Comparison of ENCODE assay signal across 8 cellular contexts in the genomic region with DNA sequence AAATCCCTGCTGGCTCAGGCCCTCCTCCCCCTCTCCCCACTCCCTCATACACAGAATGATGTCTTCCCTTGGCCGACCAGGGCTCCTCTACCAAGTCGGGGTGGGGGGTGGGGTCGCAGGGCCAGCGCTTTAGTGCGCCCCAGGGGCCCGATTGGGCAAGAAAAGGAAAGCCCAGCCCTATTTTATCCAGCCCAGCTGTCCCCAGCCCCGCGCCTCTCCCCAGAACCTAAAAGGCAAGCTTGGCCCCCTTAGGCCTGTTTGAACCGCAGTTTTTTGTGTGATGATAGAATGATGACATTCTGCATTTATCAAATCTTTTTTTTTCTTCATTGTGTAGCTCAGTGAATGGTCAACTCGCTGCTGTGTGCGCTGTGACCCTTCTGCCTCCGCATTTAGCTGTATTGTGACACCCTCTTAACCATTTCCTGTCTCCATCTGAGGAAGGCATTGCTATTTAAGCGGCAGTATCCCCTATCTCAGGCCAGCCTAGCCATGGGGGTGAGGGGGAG.
DNase-seq lines count a peak whose midpoint lies in the region; ATAC-seq, FAIRE-seq and TF ChIP-seq lines count a peak whose summit lies in the region.

No MANE protein-coding gene starts in this region.

- peak overlapping the region; percentile 75 for H3K18ac ChIP-seq in H1 (ENCODE audit: extremely low read depth, low read length)

- POLR2A ChIA-PET in H1 (lab: Charles Lee; ENCODE audit: partially characterized antibody): interaction anchor here (0.7 to 4.8 kb wide), 14 partner anchors 9 to 194 kb away, joined by 3 to 24 read pairs (median 4); a partner anchor contains a TSS

- TF ChIP-seq POLR2A in H1 (IDR thresholded peaks at IDR 0.05; ENCODE audit: control extremely low read depth in 1 of 2, low read depth in 2 of 2, low read length in 2 of 2): peak in 1 of 2 experiments; percentile 49; a peak in 1 of 3 replicates

- H3K23me2 ChIP-seq in H1 (ENCODE audit: low read depth, low read length): peaks cover 14% of the 10 kb centered on the region

- no peak overlapping the region for H4K8ac ChIP-seq in H1 (ENCODE audit: extremely low read depth, insufficient read depth, low read length)

- H3K9me3 Mint-ChIP-seq in neural crest cell: no peaks in the 10 kb centered on the region

- H3K27ac ChIP-seq in H1 (ENCODE audit: low read depth, low read length): 0 out of 2 replicates have a peak overlapping the region, but pooled peaks have one; percentile 5

- H3K27me3 Mint-ChIP-seq in neural crest cell (ENCODE audit: low read depth): peaks cover 14% of the 10 kb centered on the region

- H2AK5ac ChIP-seq in H1 (ENCODE audit: low read depth, low read length): no peak overlapping the region

- no peak overlapping the region for H2BK12ac ChIP-seq in H1 (ENCODE audit: low read depth, low read length)

- H3K56ac ChIP-seq in H1 (replicated peaks; ENCODE audit: insufficient read length, low read depth, low read length): no peak overlapping the region

- H2BK120ac ChIP-seq in H1 (replicated peaks; ENCODE audit: low read depth, low read length): no peak overlapping the region

- H2BK20ac ChIP-seq in H1 (ENCODE audit: low read length): no peak overlapping the region

- in situ Hi-C loops in G401 (cut with HindIII; ENCODE audit: low sequenced_read_pairs): no loop called here

- peak; percentile 53 for DNase-seq in G401 (ENCODE audit: low spot score)
- peak; percentile 62 for DNase-seq in NOMO-1 treated with DMSO at 0.1 percent for 48 hours (lab: John Stamatoyannopoulos, UW; ENCODE audit: unreplicated experiment)
- peak in 1 of 2 experiments; percentile 62 for DNase-seq in H1 (ENCODE audit: low read depth in 1 of 2, low spot score in 2 of 2)
- DNase-seq in neural crest cell (ENCODE audit: low read depth, low spot score): peak; percentile 28
- DNase-seq in kidney glomerular epithelial cell (lab: John Stamatoyannopoulos, UW): no peak

- H3K79me1 ChIP-seq in H1 (ENCODE audit: low read depth, low read length): peaks cover 3% of the 10 kb centered on the region; the same call in 1 of the 2 replicates

- H4K5ac ChIP-seq in H1 (ENCODE audit: insufficient read length, low read depth, low read length): no peak overlapping the region

- peak overlapping the region; percentile 97 for H3K4me3 Mint-ChIP-seq in neural crest cell

- no peaks in the 10 kb centered on the region for H3K9me3 ChIP-seq in H1 (ENCODE audit: insufficient read depth in 2 of 2, low read depth in 1 of 2, low read length in 1 of 2)

- no peak overlapping the region for H3K23ac ChIP-seq in H1 (ENCODE audit: insufficient read length)

- 0% methylated on average over 13 of the region's 13 CpGs; no CpG with 5 or more reads in 1 of the 2 experiments for WGBS in H1 (ENCODE audit: extremely low coverage in 1 of 2, insufficient coverage in 1 of 2, insufficient read length in 1 of 2, insufficient replicate concordance in 2 of 2, low coverage in 1 of 2, low lambda C conversion rate in 2 of 2, missing lambda C conversion rate in 1 of 2), 2 experiments

- no peak overlapping the region for H3K14ac ChIP-seq in H1 (ENCODE audit: insufficient read length)

- peak overlapping the region in 1 of 4 experiments; percentile 52; a peak in 3 of 7 replicates for H3K9ac ChIP-seq in H1 (replicated peaks in 1 of 4; ENCODE audit: extremely low read depth in 1 of 4, low read depth in 3 of 4, low read length in 3 of 4)

- peak in 1 of 2 experiments; percentile 75; a peak in 1 of 3 replicates for TF ChIP-seq EP300 in H1 (IDR thresholded peaks at IDR 0.05; ENCODE audit: borderline replicate concordance in 1 of 2, low read depth in 2 of 2, low read length in 2 of 2)

- H3K36me3 Mint-ChIP-seq in neural crest cell (ENCODE audit: low read depth): peaks cover 2% of the 10 kb centered on the region

- H4K91ac ChIP-seq in H1 (replicated peaks; ENCODE audit: insufficient read length, low read length): no peak overlapping the region

- FAIRE-seq in H1 (lab: Jason Lieb, UNC): peak; percentile 81

- CTCF ChIA-PET in H1 (lab: Charles Lee; ENCODE audit: partially characterized antibody): interaction anchor here (0.6 to 19.4 kb wide), 13 partner anchors 17 to 311 kb away, joined by 3 to 196 read pairs (median 3); a partner anchor contains a TSS

- H3K4me3 ChIP-seq in H1 (ENCODE audit: extremely low read depth in 1 of 4, insufficient read depth in 2 of 4, low read depth in 3 of 4, low read length in 4 of 4): peak overlapping the region; percentile 67 to 89 (median 75)

- H3K36me3 ChIP-seq in H1 (ENCODE audit: control insufficient read depth in 2 of 4, insufficient read depth in 4 of 4, low read length in 3 of 4): no peaks in the 10 kb centered on the region

- H2AFZ ChIP-seq in H1 (ENCODE audit: low read length): peak overlapping the region; percentile 10; the same call in 1 of the 2 replicates

- ATAC-seq in GM19455 (IDR thresholded peaks at IDR 0.05; ENCODE audit: unreplicated experiment) (no peak), HG03565 (IDR thresholded peaks at IDR 0.05; ENCODE audit: unreplicated experiment) (no peak), GM21447 (IDR thresholded peaks at IDR 0.05; ENCODE audit: unreplicated experiment) (no peak)

- H2BK15ac ChIP-seq in H1 (ENCODE audit: low read length): no peak overlapping the region

- peak overlapping the region; percentile 76; the same call in 1 of the 2 replicates for H2BK5ac ChIP-seq in H1 (ENCODE audit: low read depth, low read length)

- TF ChIP-seq CTCF in H1 (IDR thresholded peaks at IDR 0.05; ENCODE audit: control extremely low read depth in 1 of 3, insufficient read depth in 1 of 3, low read depth in 1 of 3, low read length in 3 of 3) (no peak), neural crest cell (conservative IDR thresholded peaks at IDR 0.05) (no peak)

- peaks cover 0 to 22% (median 14%) of the 10 kb centered on the region in 4 experiments; a peak in 5 of 7 replicates for H3K27me3 ChIP-seq in H1 (replicated peaks in 1 of 4; ENCODE audit: control insufficient read depth in 3 of 4, extremely low read depth in 1 of 4, insufficient read depth in 3 of 4, low read length in 3 of 4)

- H3K4ac ChIP-seq in H1 (replicated peaks; ENCODE audit: insufficient read length, low read depth, low read length): no peak overlapping the region

- H3K4me1 Mint-ChIP-seq in neural crest cell: peaks cover 72% of the 10 kb centered on the region

- no peaks in the 10 kb centered on the region for H4K20me1 ChIP-seq in H1 (replicated peaks in 1 of 2; ENCODE audit: control insufficient read depth in 1 of 2, insufficient read depth in 2 of 2, low read length in 2 of 2)

- TF ChIP-seq RAD21 in H1 (IDR thresholded peaks at IDR 0.05 in 1 of 2, conservative IDR thresholded peaks at IDR 0.05 in 1 of 2; ENCODE audit: low read depth in 2 of 2, low read length in 2 of 2): peak in 1 of 2 experiments; percentile 5; a peak in 1 of 4 replicates

- H3K4me1 ChIP-seq in H1 (replicated peaks in 1 of 4; ENCODE audit: control insufficient read depth in 3 of 4, insufficient read depth in 4 of 4, low read length in 3 of 4): peaks cover 6 to 28% (median 16%) of the 10 kb centered on the region in 4 experiments

- H3K4me2 ChIP-seq in H1 (ENCODE audit: insufficient read depth in 1 of 2, low read depth in 2 of 2, low read length in 2 of 2): peak overlapping the region; percentile 97 to 100

- H3K27ac Mint-ChIP-seq in neural crest cell (ENCODE audit: unreplicated experiment): peak overlapping the region; percentile 98

- peaks cover 0 to 36% of the 10 kb centered on the region in 2 experiments; a peak in 3 of 4 replicates for H3K79me2 ChIP-seq in H1 (ENCODE audit: control insufficient read depth in 1 of 2, insufficient read depth in 2 of 2, low read length in 2 of 2)

TF ChIP-seq in H1, 55 proteins besides CTCF, POLR2A, EP300 and RAD21 (continues in another document):
- TF ChIP-seq BRCA1 (IDR thresholded peaks at IDR 0.05; ENCODE audit: low read depth, low read length): no peak
- TF ChIP-seq FOSL1 (IDR thresholded peaks at IDR 0.05; ENCODE audit: insufficient read depth, low read depth, low read length): no peak
- TF ChIP-seq NRF1 (IDR thresholded peaks at IDR 0.05; ENCODE audit: low read depth, low read length): no peak
- TF ChIP-seq HDAC2 (IDR thresholded peaks at IDR 0.05; ENCODE audit: borderline replicate concordance in 1 of 2, low read depth in 2 of 2, low read length in 2 of 2): peak in 1 of 2 experiments; percentile 56; a peak in 1 of 4 replicates
- TF ChIP-seq RBBP5 (IDR thresholded peaks at IDR 0.05; ENCODE audit: borderline replicate concordance, low read depth, low read length): no peak; the same call in 1 of the 2 replicates
- TF ChIP-seq CEBPB (IDR thresholded peaks at IDR 0.05; ENCODE audit: low read depth, low read length): peak; percentile 97
- peak; percentile 50; the same call in 1 of the 2 replicates for TF ChIP-seq TBP (IDR thresholded peaks at IDR 0.05; ENCODE audit: low read depth, low read length)
- TF ChIP-seq CHD2 (IDR thresholded peaks at IDR 0.05; ENCODE audit: low read length): no peak
- TF ChIP-seq JUN (IDR thresholded peaks at IDR 0.05; ENCODE audit: low read depth, low read length): no peak
- TF ChIP-seq TAF1 (IDR thresholded peaks at IDR 0.05; ENCODE audit: low read depth, low read length): peak; percentile 55
- peak; percentile 78; the same call in 1 of the 2 replicates for TF ChIP-seq TCF12 (IDR thresholded peaks at IDR 0.05; ENCODE audit: low read depth, low read length)
- TF ChIP-seq, protein P1, sequence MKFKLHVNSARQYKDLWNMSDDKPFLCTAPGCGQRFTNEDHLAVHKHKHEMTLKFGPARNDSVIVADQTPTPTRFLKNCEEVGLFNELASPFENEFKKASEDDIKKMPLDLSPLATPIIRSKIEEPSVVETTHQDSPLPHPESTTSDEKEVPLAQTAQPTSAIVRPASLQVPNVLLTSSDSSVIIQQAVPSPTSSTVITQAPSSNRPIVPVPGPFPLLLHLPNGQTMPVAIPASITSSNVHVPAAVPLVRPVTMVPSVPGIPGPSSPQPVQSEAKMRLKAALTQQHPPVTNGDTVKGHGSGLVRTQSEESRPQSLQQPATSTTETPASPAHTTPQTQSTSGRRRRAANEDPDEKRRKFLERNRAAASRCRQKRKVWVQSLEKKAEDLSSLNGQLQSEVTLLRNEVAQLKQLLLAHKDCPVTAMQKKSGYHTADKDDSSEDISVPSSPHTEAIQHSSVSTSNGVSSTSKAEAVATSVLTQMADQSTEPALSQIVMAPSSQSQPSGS (IDR thresholded peaks at IDR 0.05; ENCODE audit: low read length): no peak; the same call in 1 of the 2 replicates
- TF ChIP-seq SIN3A (conservative IDR thresholded peaks at IDR 0.05 in 1 of 2, IDR thresholded peaks at IDR 0.05 in 1 of 2; ENCODE audit: low read depth in 1 of 2, low read length in 2 of 2): peak; percentile 35 to 49; a peak in 2 of 4 replicates
- TF ChIP-seq POLR2AphosphoS5 (IDR thresholded peaks at IDR 0.05; ENCODE audit: low read depth, low read length): no peak; the same call in 1 of the 2 replicates
- no peak for TF ChIP-seq HDAC6 (IDR thresholded peaks at IDR 0.05; ENCODE audit: low read depth, low read length)
- no peak for TF ChIP-seq SIRT6 (IDR thresholded peaks at IDR 0.05; ENCODE audit: low read length)
- no peak for TF ChIP-seq KDM4A (IDR thresholded peaks at IDR 0.05; ENCODE audit: low read depth, low read length, severe bottlenecking)
- peak; percentile 93 for TF ChIP-seq NANOG (IDR thresholded peaks at IDR 0.05; ENCODE audit: insufficient read depth, low read depth, low read length, poor library complexity, severe bottlenecking)
